8 cellular contexts compared by ENCODE assay signal in the genomic region with DNA sequence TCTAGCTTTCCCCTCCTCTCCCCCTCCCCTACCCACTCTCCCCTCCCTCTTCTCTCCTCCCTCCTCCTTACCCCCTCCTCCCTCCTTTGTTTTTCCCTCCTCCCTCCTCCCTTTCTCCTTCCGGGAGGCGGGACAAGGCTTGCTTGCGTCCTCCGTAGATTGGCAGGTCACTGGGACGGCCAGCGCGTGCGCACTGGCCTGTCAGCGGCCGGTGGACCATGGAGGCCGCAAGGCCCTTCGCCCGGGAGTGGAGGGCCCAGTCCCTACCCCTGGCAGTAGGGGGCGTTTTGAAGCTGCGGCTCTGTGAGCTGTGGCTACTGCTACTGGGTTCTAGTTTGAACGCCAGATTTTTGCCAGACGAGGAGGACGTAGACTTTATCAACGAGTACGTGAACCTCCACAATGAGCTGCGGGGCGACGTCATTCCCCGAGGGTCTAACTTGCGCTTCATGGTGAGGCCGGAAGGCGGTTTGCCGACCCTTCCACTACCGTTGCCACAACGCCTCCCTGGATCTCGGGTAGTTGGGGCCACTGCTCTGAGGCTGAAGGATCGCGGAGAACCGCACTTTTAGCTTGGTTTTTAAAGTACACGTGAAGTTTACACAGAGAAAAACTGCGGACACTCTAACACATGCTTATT. TPM values are rescaled to one million over a fixed set of nuclear protein-coding genes. Genes with fewer than 3 reads are reported as not detected.
A peak's percentile ranks its signal among the peaks of the same experiment; 100 is the strongest.
DNase-seq lines count a peak whose midpoint lies in the region; ATAC-seq and TF ChIP-seq lines count a peak whose summit lies in the region.

TSS of gene GLIPR1L2 (plus strand) at position 191 of the 640 bp plus-strand sequence. CDS start at position 219, 28 bp downstream.

- peak; percentile 98 for DNase-seq in H4 (ENCODE audit: low spot score)
- peak; percentile 98 for DNase-seq in LoVo (ENCODE audit: low spot score)
- DNase-seq in SHP77 (lab: John Stamatoyannopoulos, UW) = peak; percentile 98 to 100
- DNase-seq in activated naive CD4-positive, alpha-beta T cell (lab: John Stamatoyannopoulos, UW) = peak; percentile 61 to 76 (median 65)
- peak; percentile 90 to 95 for DNase-seq in foreskin keratinocyte
- peak; percentile 97 for DNase-seq in neural progenitor cell (ENCODE audit: low spot score)

- no peaks in the 10 kb centered on the region for H3K36me3 Mint-ChIP-seq in neural progenitor cell

- H2AFZ ChIP-seq in neural progenitor cell (replicated peaks) = peak within 1 kb of the TSS; percentile 97

- H3K4me3 Mint-ChIP-seq in neural progenitor cell = peak within 1 kb of the TSS; percentile 72

- TF ChIP-seq CTCF in foreskin keratinocyte (conservative IDR thresholded peaks at IDR 0.05) (peak; percentile 97), neural progenitor cell (IDR thresholded peaks at IDR 0.05) (peak; percentile 81)

- no peaks in the 10 kb centered on the region for H3K9me3 Mint-ChIP-seq in neural progenitor cell

- H3K4me1 ChIP-seq in ES-I3 (ENCODE audit: insufficient read depth, low read length) (no peaks in the 10 kb centered on the region; the same call in 1 of the 2 replicates), foreskin keratinocyte (peaks cover 19% of the 10 kb centered on the region), neural progenitor cell (no peaks in the 10 kb centered on the region), stomach smooth muscle (ENCODE audit: control insufficient read depth, insufficient read depth, low read length) (no peaks in the 10 kb centered on the region)

- no peaks in the 10 kb centered on the region for H3K27me3 ChIP-seq in foreskin keratinocyte
- H3K27me3 ChIP-seq in neural progenitor cell = no peaks in the 10 kb centered on the region
- H3K27me3 ChIP-seq in stomach smooth muscle (ENCODE audit: control insufficient read depth in 1 of 2, insufficient read depth in 2 of 2, low read length in 2 of 2) = no peaks in the 10 kb centered on the region

- H3K27ac ChIP-seq in foreskin keratinocyte = peak within 1 kb of the TSS; percentile 74
- no peak within 1 kb of the TSS for H3K27ac ChIP-seq in neural progenitor cell
- peak within 1 kb of the TSS; percentile 89 for H3K27ac ChIP-seq in stomach smooth muscle (ENCODE audit: low read length)

- peak within 1 kb of the TSS; percentile 78 for H3K4me2 ChIP-seq in neural progenitor cell

- H3K27me3 Mint-ChIP-seq in neural progenitor cell (ENCODE audit: insufficient read depth, low read depth) = no peaks in the 10 kb centered on the region

- ATAC-seq in foreskin keratinocyte = peak; percentile 98

- peak within 1 kb of the TSS; percentile 84 for H3K9ac ChIP-seq in ES-I3 (ENCODE audit: low read depth, low read length)
- H3K9ac ChIP-seq in neural progenitor cell = no peak within 1 kb of the TSS
- peak within 1 kb of the TSS; percentile 93 to 98 for H3K9ac ChIP-seq in stomach smooth muscle (ENCODE audit: low read length in 2 of 2)

- H3F3A ChIP-seq in neural progenitor cell (ENCODE audit: low read depth) = no peaks in the 10 kb centered on the region

- H3K9me3 ChIP-seq in ES-I3 (ENCODE audit: control insufficient read depth, insufficient read depth, low read length) (no peaks in the 10 kb centered on the region), neural progenitor cell (ENCODE audit: low read depth) (no peaks in the 10 kb centered on the region), stomach smooth muscle (ENCODE audit: control insufficient read depth in 2 of 2, low read length in 2 of 2) (no peaks in the 10 kb centered on the region)

- no peaks in the 10 kb centered on the region for H3K79me2 ChIP-seq in neural progenitor cell (ENCODE audit: low read depth)

- H3K36me3 ChIP-seq in ES-I3 (ENCODE audit: insufficient read depth, low read length) = no peaks in the 10 kb centered on the region
- no peaks in the 10 kb centered on the region for H3K36me3 ChIP-seq in neural progenitor cell
- no peaks in the 10 kb centered on the region for H3K36me3 ChIP-seq in stomach smooth muscle (ENCODE audit: control insufficient read depth in 2 of 2, insufficient read depth in 2 of 2, low read length in 2 of 2)

- no peak within 1 kb of the TSS for H3K27ac Mint-ChIP-seq in neural progenitor cell

- no peaks in the 10 kb centered on the region for H4K20me1 ChIP-seq in neural progenitor cell (ENCODE audit: low read depth)

- peak within 1 kb of the TSS; percentile 51 for H3K4me3 ChIP-seq in neural progenitor cell
- H3K4me3 ChIP-seq in stomach smooth muscle (ENCODE audit: low read length in 2 of 2) = peak within 1 kb of the TSS; percentile 84 to 96

- no peaks in the 10 kb centered on the region for H3K4me1 Mint-ChIP-seq in neural progenitor cell

RNA-seq across cellular contexts. Expression of gene GLIPR1L2, which starts in this region (rescaled TPM):
- 0.14 TPM in 1 of 2 replicates, not detected in the other for total RNA-seq in H4 (2014; rRNA removed; shearing (Covaris generic))
- 0.14 and 0.41 TPM in 2 replicates for total RNA-seq in foreskin keratinocyte
- 0.19 and 0.20 TPM in 2 replicates for polyA plus RNA-seq in foreskin keratinocyte
- 0.31 TPM in 1 of 2 replicates, not detected in the other for total RNA-seq in neural progenitor cell (ENCODE audit: low replicate concordance)

Comparison
In these comparisons a context has a peak if more than half of its experiments do, and no peak if none do; other contexts are left out.
1. Peak in DNase-seq in H4; RNA of the gene not detected or under 1 TPM.
2. Peak in DNase-seq, ATAC-seq and H3K27ac ChIP-seq in foreskin keratinocyte; RNA of the gene not detected or under 1 TPM.
3. Peak in DNase-seq, H3K4me3 ChIP-seq and H3K4me2 ChIP-seq in neural progenitor cell; RNA of the gene not detected or under 1 TPM.